In genomic region chr9:129278391-129279237, GRCh38 we compare ENCODE assay signal across 9 cellular contexts.
A peak's percentile ranks its signal among the peaks of the same experiment; 100 is the strongest.
DNase-seq lines count a peak whose midpoint lies in the region; ATAC-seq, FAIRE-seq and TF ChIP-seq lines count a peak whose summit lies in the region.
"Had no signal": no experiment of that assay in that cellular context is flagged by ENCODE, and none has a peak within 500 bp of the region (broad histone marks: within the 10 kb centered on the region; RNA-seq: fewer than 3 reads in every experiment).

No MANE protein-coding gene starts in this region.

- H3K27ac Mint-ChIP-seq in activated T-helper 2 cell treated with anti-CD3 and anti-CD28 coated beads, Interferon-gamma antibody, Interleukin-2, Interleukin-4, amounts not matched to agents 10 μg/mL and 5 μg/mL and 100 μg/mL, durations not matched to agents 14 hours and 24 hours and 36 hours, result no peak overlapping the region

- H3K9me3 Mint-ChIP-seq in activated T-helper 2 cell treated with anti-CD3 and anti-CD28 coated beads, Interferon-gamma antibody, Interleukin-2, Interleukin-4, amounts not matched to agents 10 μg/mL and 5 μg/mL and 100 μg/mL, durations not matched to agents 14 hours and 24 hours and 36 hours, result no peaks in the 10 kb centered on the region

- H3K36me3 Mint-ChIP-seq in activated T-helper 2 cell treated with anti-CD3 and anti-CD28 coated beads, Interferon-gamma antibody, Interleukin-2, Interleukin-4, amounts not matched to agents 10 μg/mL and 5 μg/mL and 100 μg/mL, durations not matched to agents 14 hours and 24 hours and 36 hours (ENCODE audit: low read depth), result no peaks in the 10 kb centered on the region

- H3K27ac ChIP-seq in 22Rv1, result peak overlapping the region; percentile 26; the same call in 1 of the 2 replicates

- no peak for TF ChIP-seq CTCF in 22Rv1 (IDR thresholded peaks at IDR 0.05)

- intact Hi-C loops in left colon (cut with DNase I, micrococcal nuclease), result no loop called here
- intact Hi-C loops in activated T-helper 2 cell treated with anti-CD3 and anti-CD28 coated beads, Interferon-gamma antibody, Interleukin-2, Interleukin-4, amounts not matched to agents 10 μg/mL and 5 μg/mL and 100 μg/mL, durations not matched to agents 14 hours and 24 hours and 36 hours (cut with micrococcal nuclease), result no loop called here

- H3K4me3 Mint-ChIP-seq in activated T-helper 2 cell treated with anti-CD3 and anti-CD28 coated beads, Interferon-gamma antibody, Interleukin-2, Interleukin-4, amounts not matched to agents 10 μg/mL and 5 μg/mL and 100 μg/mL, durations not matched to agents 14 hours and 24 hours and 36 hours (ENCODE audit: low read depth), result no peak overlapping the region

- peak; percentile 94 for ATAC-seq in left colon
- ATAC-seq in GM19324 (IDR thresholded peaks at IDR 0.05; ENCODE audit: low FRiP score, unreplicated experiment), result no peak

- DNase-seq in HS-27A (ENCODE audit: low read depth) (peak; percentile 42), RCC 7860 (ENCODE audit: low spot score) (peak; percentile 61), left colon (peak; percentile 37 to 57), NCI-H446 treated with DMSO at 0.1 percent for 48 hours (lab: John Stamatoyannopoulos, UW) (no peak), midbrain (lab: John Stamatoyannopoulos, UW) (no peak)
- no peak for DNase-seq in activated T-helper 2 cell treated with anti-CD3 and anti-CD28 coated beads, Interferon-gamma antibody, Interleukin-2, Interleukin-4, amounts not matched to agents 10 μg/mL and 5 μg/mL and 100 μg/mL, durations not matched to agents 14 hours and 24 hours and 36 hours (ENCODE audit: low spot score)
- DNase-seq: DND-41 had no signal

- H3K4me1 Mint-ChIP-seq in activated T-helper 2 cell treated with anti-CD3 and anti-CD28 coated beads, Interferon-gamma antibody, Interleukin-2, Interleukin-4, amounts not matched to agents 10 μg/mL and 5 μg/mL and 100 μg/mL, durations not matched to agents 14 hours and 24 hours and 36 hours (ENCODE audit: low read depth), result peaks cover 2% of the 10 kb centered on the region

- FAIRE-seq in RCC 7860 (lab: Jason Lieb, UNC), result peak; percentile 79

- H3K27me3 Mint-ChIP-seq in activated T-helper 2 cell treated with anti-CD3 and anti-CD28 coated beads, Interferon-gamma antibody, Interleukin-2, Interleukin-4, amounts not matched to agents 10 μg/mL and 5 μg/mL and 100 μg/mL, durations not matched to agents 14 hours and 24 hours and 36 hours (ENCODE audit: low read depth), result peaks cover 32% of the 10 kb centered on the region

Comparison
In these comparisons a context has a peak if more than half of its experiments do, and no peak if none do; other contexts are left out.
1. DNase-seq: peak in HS-27A (single experiment), RCC 7860 (single experiment) and left colon (2 of 2); none in NCI-H446 treated with DMSO at 0.1 percent for 48 hours (single experiment), midbrain (single experiment) and activated T-helper 2 cell treated with anti-CD3 and anti-CD28 coated beads, Interferon-gamma antibody, Interleukin-2, Interleukin-4, amounts not matched to agents 10 μg/mL and 5 μg/mL and 100 μg/mL, durations not matched to agents 14 hours and 24 hours and 36 hours (single experiment).